1 cellular context compared by ENCODE assay signal in genomic region chr7:11457419-11457818, GRCh38.
TF ChIP-seq lines count a peak whose summit lies in the region.

No MANE protein-coding gene starts in this region.

TF ChIP-seq in HEK293, 187 proteins besides CTCF, POLR2A, EP300 and RAD21 (continued from another document):
- TF ChIP-seq ZNF449 (tag by site-specific recombination; IDR thresholded peaks at IDR 0.05) (no peak), ZNF48 (tag by site-specific recombination; IDR thresholded peaks at IDR 0.05) (no peak), ZNF350 (tag by site-specific recombination; IDR thresholded peaks at IDR 0.05) (no peak), ZNF302 (tag by site-specific recombination; IDR thresholded peaks at IDR 0.05; ENCODE audit: low read depth) (no peak), ZNF747 (tag by site-specific recombination; IDR thresholded peaks at IDR 0.05) (no peak), BCL6B (tag by site-specific recombination; IDR thresholded peaks at IDR 0.05) (no peak), SP3 (tag by site-specific recombination; IDR thresholded peaks at IDR 0.05) (no peak), ZSCAN16 (tag by site-specific recombination; IDR thresholded peaks at IDR 0.05) (no peak), ZNF600 (tag by site-specific recombination; IDR thresholded peaks at IDR 0.05) (no peak), TCF7L2 (IDR thresholded peaks at IDR 0.05; ENCODE audit: borderline replicate concordance, low read depth, low read length) (peak; percentile 97), KLF16 (tag by site-specific recombination; IDR thresholded peaks at IDR 0.05) (no peak), OVOL3 (tag by site-specific recombination; IDR thresholded peaks at IDR 0.05) (no peak), ZNF791 (tag by site-specific recombination; IDR thresholded peaks at IDR 0.05) (no peak), ZNF274 (IDR thresholded peaks at IDR 0.05; ENCODE audit: low read length) (no peak), ZNF274 (tag by site-specific recombination; IDR thresholded peaks at IDR 0.05; ENCODE audit: borderline replicate concordance) (no peak), SCRT1 (tag by site-specific recombination; IDR thresholded peaks at IDR 0.05; ENCODE audit: borderline replicate concordance) (no peak), ZNF433 (tag by site-specific recombination; IDR thresholded peaks at IDR 0.05; ENCODE audit: low read depth) (no peak), ZNF335 (tag by site-specific recombination; conservative IDR thresholded peaks at IDR 0.05) (no peak), ZNF843 (tag by site-specific recombination; IDR thresholded peaks at IDR 0.05) (peak; percentile 68), ZNF311 (tag by site-specific recombination; IDR thresholded peaks at IDR 0.05; ENCODE audit: borderline replicate concordance) (no peak), ZNF362 (tag by site-specific recombination; IDR thresholded peaks at IDR 0.05) (no peak), ZNF16 (tag by site-specific recombination; IDR thresholded peaks at IDR 0.05; ENCODE audit: low read depth) (no peak), ZNF501 (tag by site-specific recombination; IDR thresholded peaks at IDR 0.05) (no peak), FEZF1 (tag by site-specific recombination; IDR thresholded peaks at IDR 0.05) (peak; percentile 90), KLF8 (tag by site-specific recombination; IDR thresholded peaks at IDR 0.05) (no peak), ZNF366 (tag by site-specific recombination; conservative IDR thresholded peaks at IDR 0.05) (no peak), ZFP37 (tag by site-specific recombination; IDR thresholded peaks at IDR 0.05) (no peak), ZNF623 (tag by site-specific recombination; IDR thresholded peaks at IDR 0.05) (no peak)
